1 cellular context compared by ENCODE assay signal in genomic region chr1:15949453-15950245, GRCh38.
TF ChIP-seq lines count a peak whose summit lies in the region.

No MANE protein-coding gene starts in this region.

TF ChIP-seq in K562, 482 proteins besides CTCF, POLR2A, EP300 and RAD21 (continued from another document and continues in another):
- TF ChIP-seq ZMIZ1 (IDR thresholded peaks at IDR 0.05; ENCODE audit: low read depth in 2 of 2, low read length in 2 of 2) (no peak), ZBTB8A (IDR thresholded peaks at IDR 0.05; ENCODE audit: partially characterized antibody) (no peak), CAMTA2 (CRISPR knock-in tag; conservative IDR thresholded peaks at IDR 0.05) (no peak), HMBOX1 (IDR thresholded peaks at IDR 0.05) (no peak), POLR2G (IDR thresholded peaks at IDR 0.05; ENCODE audit: low read depth, low read length) (peak; percentile 72), CCAR2 (IDR thresholded peaks at IDR 0.05; ENCODE audit: low read depth, low read length) (no peak), MTA1 (IDR thresholded peaks at IDR 0.05; ENCODE audit: borderline replicate concordance) (peak; percentile 33; the same call in 1 of the 2 replicates), ZNF77 (CRISPR knock-in tag; IDR thresholded peaks at IDR 0.05) (no peak), ZBTB17 (CRISPR knock-in tag; IDR thresholded peaks at IDR 0.05) (peak; percentile 51; the same call in 1 of the 2 replicates), SAP30 (IDR thresholded peaks at IDR 0.05; ENCODE audit: borderline replicate concordance, insufficient read depth, low read depth, low read length, poor library complexity, severe bottlenecking) (peak; percentile 28), CHD1 (IDR thresholded peaks at IDR 0.05; ENCODE audit: low read length) (peak; percentile 80), ZNF695 (CRISPR knock-in tag; IDR thresholded peaks at IDR 0.05) (no peak), ZKSCAN3 (CRISPR knock-in tag; IDR thresholded peaks at IDR 0.05) (no peak), POLR2B (IDR thresholded peaks at IDR 0.05; ENCODE audit: low read depth, partially characterized antibody) (no peak), PHTF2 (CRISPR knock-in tag; IDR thresholded peaks at IDR 0.05) (no peak), HLTF (IDR thresholded peaks at IDR 0.05) (no peak), POLR2AphosphoS5 (IDR thresholded peaks at IDR 0.05; ENCODE audit: control insufficient read depth, insufficient read depth, low read depth, low read length) (no peak), TRIM28 (IDR thresholded peaks at IDR 0.05) (no peak), ZFP1 (CRISPR knock-in tag; IDR thresholded peaks at IDR 0.05) (no peak), FOXJ2 (tag; IDR thresholded peaks at IDR 0.05) (no peak), SMARCC2 (IDR thresholded peaks at IDR 0.05; ENCODE audit: low read depth) (no peak; the same call in none of the 2 replicates), HINFP (tag; conservative IDR thresholded peaks at IDR 0.05; ENCODE audit: low read depth) (no peak), RFX5 (IDR thresholded peaks at IDR 0.05; ENCODE audit: low read depth, low read length) (no peak), FUS (optimal IDR thresholded peaks at IDR 0.05; ENCODE audit: low read depth, low read length) (no peak), U2AF2 (optimal IDR thresholded peaks at IDR 0.05; ENCODE audit: low read depth, low read length) (no peak), MXI1 (IDR thresholded peaks at IDR 0.05; ENCODE audit: low read depth, low read length) (peak; percentile 49; the same call in 1 of the 2 replicates), XRCC4 (IDR thresholded peaks at IDR 0.05; ENCODE audit: extremely low read depth, insufficient read depth, insufficient read length) (no peak), DEAF1 (CRISPR knock-in tag; IDR thresholded peaks at IDR 0.05) (no peak), ZBTB12 (CRISPR knock-in tag; IDR thresholded peaks at IDR 0.05) (peak; percentile 41), KDM1A (IDR thresholded peaks at IDR 0.05) (peak; percentile 82 to 83; a peak in 3 of 4 replicates), ZNF253 (CRISPR knock-in tag; conservative IDR thresholded peaks at IDR 0.05) (no peak), IFI16 (CRISPR knock-in tag; IDR thresholded peaks at IDR 0.05) (no peak), HMGXB4 (CRISPR knock-in tag; IDR thresholded peaks at IDR 0.05) (no peak), CBX3 (IDR thresholded peaks at IDR 0.05; ENCODE audit: borderline replicate concordance in 1 of 2, low read length in 2 of 2) (no peak; a peak in 1 of 3 replicates), RUNX1 (IDR thresholded peaks at IDR 0.05; ENCODE audit: low read depth) (no peak), NFIX (CRISPR knock-in tag; IDR thresholded peaks at IDR 0.05; ENCODE audit: low read depth) (no peak), TFAM (CRISPR knock-in tag; conservative IDR thresholded peaks at IDR 0.05) (no peak), CSDE1 (IDR thresholded peaks at IDR 0.05) (no peak), PBX2 (CRISPR knock-in tag; IDR thresholded peaks at IDR 0.05; ENCODE audit: low read depth) (no peak), PBX2 (tag; conservative IDR thresholded peaks at IDR 0.05; ENCODE audit: low read depth) (no peak), SREBF2 (CRISPR knock-in tag; IDR thresholded peaks at IDR 0.05) (no peak), TGIF2 (CRISPR knock-in tag; IDR thresholded peaks at IDR 0.05) (no peak), CBFA2T2 (conservative IDR thresholded peaks at IDR 0.05) (peak; percentile 62), RBBP5 (IDR thresholded peaks at IDR 0.05; ENCODE audit: borderline replicate concordance, insufficient read depth, low read length, poor library complexity, severe bottlenecking) (peak; percentile 29), VEZF1 (CRISPR knock-in tag; IDR thresholded peaks at IDR 0.05) (peak; percentile 85), USF1 (CRISPR knock-in tag; IDR thresholded peaks at IDR 0.05) (peak; percentile 97), HMG20B (CRISPR knock-in tag; IDR thresholded peaks at IDR 0.05) (no peak), MBD2 (IDR thresholded peaks at IDR 0.05; ENCODE audit: borderline replicate concordance, low read depth) (peak; percentile 61), SIN3B (IDR thresholded peaks at IDR 0.05; ENCODE audit: low read depth) (no peak), ZNF511 (CRISPR knock-in tag; IDR thresholded peaks at IDR 0.05) (peak; percentile 87; the same call in 1 of the 2 replicates), ZKSCAN1 (IDR thresholded peaks at IDR 0.05; ENCODE audit: low read depth, low read length) (no peak; the same call in 1 of the 2 replicates), NELFE (IDR thresholded peaks at IDR 0.05; ENCODE audit: insufficient read depth, insufficient read length) (no peak), GABPA (tag; conservative IDR thresholded peaks at IDR 0.05; ENCODE audit: low read depth) (peak; percentile 71), NR3C1 (CRISPR knock-in tag; IDR thresholded peaks at IDR 0.05) (no peak), PML (IDR thresholded peaks at IDR 0.05; ENCODE audit: low read length) (no peak)
